ENCODE assay signal across 8 cellular contexts in the genomic region with DNA sequence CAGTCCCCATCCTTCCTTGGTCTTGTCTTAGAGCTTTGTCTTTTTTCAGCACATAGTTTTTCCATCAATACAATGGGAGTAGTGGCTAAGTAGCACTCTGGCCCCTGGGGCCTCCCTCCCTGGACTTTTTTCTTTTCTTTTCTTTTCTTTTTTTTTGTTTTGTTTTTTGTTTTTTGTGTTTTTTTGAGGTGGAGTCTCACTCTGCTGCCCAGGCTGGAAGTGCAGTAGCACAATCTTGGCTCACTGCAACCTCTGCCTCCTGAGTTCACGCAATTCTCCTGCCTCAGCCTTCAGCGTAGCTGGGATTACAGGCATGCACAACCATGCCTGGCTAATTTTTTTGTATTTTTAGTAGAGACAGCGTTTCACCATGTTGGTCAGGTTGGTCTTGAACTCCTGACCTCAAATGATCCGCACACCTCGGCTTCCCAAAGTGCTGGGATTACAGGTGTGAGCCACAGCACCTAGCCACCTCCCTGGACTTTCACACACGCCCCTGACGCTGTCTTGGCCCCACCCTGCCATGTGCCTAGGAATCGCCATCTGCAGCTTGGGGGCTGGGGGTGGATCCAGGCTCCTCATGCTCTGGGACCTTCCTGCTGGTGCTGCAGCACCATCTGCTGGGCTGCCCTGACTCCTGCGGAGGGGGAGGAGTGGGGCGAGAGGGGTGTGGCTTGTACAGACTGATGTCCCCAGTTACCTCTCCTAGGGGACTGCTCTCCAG. TPM values are rescaled to one million over a fixed set of nuclear protein-coding genes. Genes with fewer than 3 reads are reported as not detected.
A peak's percentile ranks its signal among the peaks of the same experiment; 100 is the strongest.
DNase-seq lines count a peak whose midpoint lies in the region; ATAC-seq and TF ChIP-seq lines count a peak whose summit lies in the region.

No MANE protein-coding gene starts in this region.

- TF ChIP-seq POLR2A in adrenal gland (IDR thresholded peaks at IDR 0.05) (peak in 1 of 2 donors; percentile 24), heart left ventricle (IDR thresholded peaks at IDR 0.05) (peak in 1 of 2 donors; percentile 7), prostate gland (IDR thresholded peaks at IDR 0.05) (no peak)

- peaks cover 43% of the 10 kb centered on the region for H3K4me1 ChIP-seq in CD4-positive, CD25-positive, alpha-beta regulatory T cell (ENCODE audit: control insufficient read depth, insufficient read depth, low read length, poor library complexity, severe bottlenecking)
- H3K4me1 ChIP-seq in adrenal gland (replicated peaks in 1 of 2) = peaks cover 42 to 75% of the 10 kb centered on the region in 2 donors
- peaks cover 0 to 93% (median 68%) of the 10 kb centered on the region in 12 donors for H3K4me1 ChIP-seq in heart left ventricle
- peaks cover 7% of the 10 kb centered on the region for H3K4me1 ChIP-seq in prostate gland (replicated peaks)
- peaks cover 32% of the 10 kb centered on the region for H3K4me1 ChIP-seq in upper lobe of right lung

- peaks cover 25% of the 10 kb centered on the region for H3K36me3 ChIP-seq in CD4-positive, CD25-positive, alpha-beta regulatory T cell (ENCODE audit: control insufficient read depth, insufficient read depth, low read length)
- H3K36me3 ChIP-seq in adrenal gland (replicated peaks in 1 of 2) (peaks cover 0 to 34% of the 10 kb centered on the region in 2 donors), heart left ventricle (peaks cover 0 to 40% (median 36%) of the 10 kb centered on the region in 9 donors), prostate gland (peaks cover 0 to 20% of the 10 kb centered on the region in 2 donors), upper lobe of right lung (peaks cover 40% of the 10 kb centered on the region)

- TF ChIP-seq CTCF in adrenal gland (IDR thresholded peaks at IDR 0.05) (peak; percentile 79 to 99 (median 98)), heart left ventricle (IDR thresholded peaks at IDR 0.05) (peak; percentile 90 to 99 (median 97)), prostate gland (IDR thresholded peaks at IDR 0.05) (peak; percentile 71 to 98 (median 95)), upper lobe of right lung (IDR thresholded peaks at IDR 0.05) (peak; percentile 93)

- H3K27ac Mint-ChIP-seq in CD4-positive, CD25-positive, alpha-beta regulatory T cell = peak overlapping the region in 2 of 3 donors; percentile 51 to 75

- H3K27me3 Mint-ChIP-seq in CD4-positive, CD25-positive, alpha-beta regulatory T cell = peaks cover 5% of the 10 kb centered on the region

- 5 to 9% (median 6%) methylated on average over 9 to 10 of the region's 10 CpGs for WGBS in adrenal gland, 4 donors
- 19 to 28% (median 20%) methylated on average over 6 to 10 of the region's 10 CpGs for WGBS in heart left ventricle, 4 donors
- WGBS in prostate gland = 18% methylated on average over 10 of the region's 10 CpGs

- H3K9me3 Mint-ChIP-seq in CD4-positive, CD25-positive, alpha-beta regulatory T cell = peaks cover 0 to 1% (median 0%) of the 10 kb centered on the region in 7 donors

- H3K27me3 ChIP-seq in CD4-positive, CD25-positive, alpha-beta regulatory T cell (ENCODE audit: control insufficient read depth, insufficient read depth, low read length) = no peaks in the 10 kb centered on the region
- no peaks in the 10 kb centered on the region for H3K27me3 ChIP-seq in adrenal gland
- no peaks in the 10 kb centered on the region for H3K27me3 ChIP-seq in heart left ventricle
- no peaks in the 10 kb centered on the region for H3K27me3 ChIP-seq in prostate gland (replicated peaks; ENCODE audit: insufficient read depth)
- no peaks in the 10 kb centered on the region for H3K27me3 ChIP-seq in upper lobe of right lung

- intact Hi-C loops in adrenal gland (cut with DNase I) = loop anchor here (5.0 kb wide), 4 partner anchors 72 to 177 kb away; no protein-coding TSS in a partner anchor
- intact Hi-C loops in heart left ventricle (cut with DNase I) = loop anchor here in 9 of 10 donors (1.0 to 10.0 kb wide), 8 partner anchors 77 to 267 kb away; a partner anchor contains a TSS
- intact Hi-C loops in prostate gland (cut with DNase I) = loop anchor here (1.0 to 5.0 kb wide), 2 partner anchors 175 to 247 kb away; a partner anchor contains a TSS
- intact Hi-C loops in upper lobe of right lung (cut with DNase I) = loop anchor here (5.0 kb wide), 2 partner anchors 162 to 177 kb away; no protein-coding TSS in a partner anchor

- peak; percentile 56 to 63 for ATAC-seq in CD4-positive, CD25-positive, alpha-beta regulatory T cell (ENCODE audit: low read depth in 2 of 2)
- ATAC-seq in GM21529 (IDR thresholded peaks at IDR 0.05; ENCODE audit: unreplicated experiment) (peak; percentile 34), heart left ventricle (peak; percentile 82 to 93 (median 86)), upper lobe of right lung (peak; percentile 78)

- H3K4me3 Mint-ChIP-seq in CD4-positive, CD25-positive, alpha-beta regulatory T cell = peak overlapping the region; percentile 77 to 98 (median 94)

- peaks cover 7% of the 10 kb centered on the region for H3K36me3 Mint-ChIP-seq in CD4-positive, CD25-positive, alpha-beta regulatory T cell

- DNase-seq in CD4-positive, CD25-positive, alpha-beta regulatory T cell = peak; percentile 77 to 89 (median 83)
- DNase-seq in NCI-H1417 (lab: John Stamatoyannopoulos, UW) = peak; percentile 79 to 94 (median 85)
- peak; percentile 73 to 86 (median 79) for DNase-seq in T-helper 1 cell
- peak; percentile 93 to 99 (median 97) for DNase-seq in adrenal gland
- peak; percentile 93 to 96 (median 96) for DNase-seq in heart left ventricle
- DNase-seq in prostate gland (ENCODE audit: low spot score) = peak; percentile 87
- DNase-seq in upper lobe of right lung = peak; percentile 94

- H3K4me3 ChIP-seq in CD4-positive, CD25-positive, alpha-beta regulatory T cell (ENCODE audit: low read depth, low read length) = peak overlapping the region; percentile 80
- peak overlapping the region in 1 of 4 donors; percentile 86 for H3K4me3 ChIP-seq in adrenal gland
- H3K4me3 ChIP-seq in heart left ventricle = peak overlapping the region in 9 of 12 donors; percentile 61 to 100 (median 91)
- no peak overlapping the region for H3K4me3 ChIP-seq in prostate gland
- H3K4me3 ChIP-seq in upper lobe of right lung = peak overlapping the region; percentile 100

- no peaks in the 10 kb centered on the region for H3K9me3 ChIP-seq in CD4-positive, CD25-positive, alpha-beta regulatory T cell (ENCODE audit: control insufficient read depth in 2 of 2, low read length in 2 of 2)
- H3K9me3 ChIP-seq in adrenal gland (replicated peaks in 1 of 3) (no peaks in the 10 kb centered on the region), heart left ventricle (no peaks in the 10 kb centered on the region), prostate gland (no peaks in the 10 kb centered on the region), upper lobe of right lung (no peaks in the 10 kb centered on the region)

- H3K4me1 Mint-ChIP-seq in CD4-positive, CD25-positive, alpha-beta regulatory T cell = peaks cover 10 to 55% (median 36%) of the 10 kb centered on the region in 4 donors

- peak overlapping the region; percentile 91 for H3K27ac ChIP-seq in CD4-positive, CD25-positive, alpha-beta regulatory T cell (ENCODE audit: insufficient read depth, low read length, poor library complexity, severe bottlenecking)
- H3K27ac ChIP-seq in adrenal gland = peak overlapping the region in 4 of 5 donors; percentile 94 to 99 (median 96)
- H3K27ac ChIP-seq in heart left ventricle = peak overlapping the region in 10 of 12 donors; percentile 93 to 99 (median 98)
- peak overlapping the region in 1 of 2 donors; percentile 85 for H3K27ac ChIP-seq in prostate gland
- peak overlapping the region; percentile 96 for H3K27ac ChIP-seq in upper lobe of right lung

RNA-seq across cellular contexts. Expression of a gene that starts 2.8 kb away (rescaled TPM):
- total RNA-seq in CD4-positive, CD25-positive, alpha-beta regulatory T cell = 19.5 TPM
- polyA plus RNA-seq in CD4-positive, CD25-positive, alpha-beta regulatory T cell = 1 to 10 TPM; 1.2 to 2.3 (median 1.8) TPM
- total RNA-seq in adrenal gland = 10 to 100 TPM; 26.1 to 50.6 (median 32.7) TPM
- polyA plus RNA-seq in adrenal gland = 10 to 100 TPM in 2 of 3 donors, 1 to 10 TPM in 1; 5.6 to 14.2 (median 12.4) TPM
- total RNA-seq in heart left ventricle = 10 to 100 TPM in 8 of 9 donors, 1 to 10 TPM in 1; 10.0 to 26.1 (median 13.9) TPM
- polyA plus RNA-seq in heart left ventricle = 10 to 100 TPM in 1 of 2 donors, 1 to 10 TPM in 1; 6.5 to 11.9 TPM
- total RNA-seq in prostate gland = 10 to 100 TPM; 17.9 to 96.3 TPM
- 33.3 TPM for total RNA-seq in upper lobe of right lung

RNA-seq across cellular contexts. Expression of a gene that starts 53.6 kb away (rescaled TPM):
- not detected for total RNA-seq in CD4-positive, CD25-positive, alpha-beta regulatory T cell
- polyA plus RNA-seq in CD4-positive, CD25-positive, alpha-beta regulatory T cell = not detected
- not detected for total RNA-seq in adrenal gland
- polyA plus RNA-seq in adrenal gland = not detected
- not detected for total RNA-seq in heart left ventricle
- not detected for polyA plus RNA-seq in heart left ventricle
- total RNA-seq in prostate gland = 1 to 10 TPM in 1 of 2 donors, not detected in 1; 1.5 TPM
- not detected for total RNA-seq in upper lobe of right lung

Comparison
In these comparisons a context has a peak if more than half of its experiments do, and no peak if none do; other contexts are left out.
1. ATAC-seq: peak in every context shown above with its lines; median percentile 86 in heart left ventricle; 78 in upper lobe of right lung; 60 in CD4-positive, CD25-positive, alpha-beta regulatory T cell; 34 in GM21529.
2. H3K4me3 ChIP-seq: peak in CD4-positive, CD25-positive, alpha-beta regulatory T cell (single experiment), heart left ventricle (9 of 12) and upper lobe of right lung (single experiment); none in prostate gland (0 of 2).
3. Peak in every context shown above with its lines, with median percentiles within 50 percentile points of each other: DNase-seq and CTCF ChIP-seq.